ENCODE assay signal across 9 cellular contexts in the genomic region with DNA sequence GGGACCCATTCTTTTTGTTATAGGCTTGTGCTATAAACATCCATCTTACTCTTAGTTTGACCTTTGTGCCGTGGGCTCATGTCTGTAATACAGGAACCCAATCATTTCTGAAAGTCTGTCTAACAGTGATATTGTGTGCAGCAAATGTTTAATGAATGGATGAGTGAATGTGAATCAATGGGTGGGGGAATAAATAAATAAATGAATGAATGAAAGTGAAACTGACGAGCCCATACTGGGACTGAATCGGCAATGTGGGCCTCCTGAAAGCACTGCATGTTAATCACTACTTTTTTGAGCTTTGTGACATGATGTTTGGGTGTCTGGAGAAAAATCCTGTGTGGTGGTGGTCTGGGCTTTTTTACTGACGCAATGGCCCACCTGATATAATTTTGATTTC.
DNase-seq lines count a peak whose midpoint lies in the region; ATAC-seq, FAIRE-seq and TF ChIP-seq lines count a peak whose summit lies in the region.
"Had no signal": no experiment of that assay in that cellular context is flagged by ENCODE, and none has a peak within 500 bp of the region (broad histone marks: within the 10 kb centered on the region; RNA-seq: fewer than 3 reads in every experiment).

No MANE protein-coding gene starts in this region.

- H3K27me3 Mint-ChIP-seq in immature natural killer cell (ENCODE audit: low read depth in 3 of 3) = peaks cover 0 to 2% (median 0%) of the 10 kb centered on the region in 3 donors

- peak; percentile 34 for ATAC-seq in HG02588 (IDR thresholded peaks at IDR 0.05; ENCODE audit: unreplicated experiment)

- no peaks in the 10 kb centered on the region for H3K36me3 Mint-ChIP-seq in immature natural killer cell

- FAIRE-seq in frontal cortex (lab: Jason Lieb, UNC) = no peak

- H3K36me3 ChIP-seq in MG63 = no peaks in the 10 kb centered on the region

- H3K27me3 ChIP-seq in MG63 = no peaks in the 10 kb centered on the region

- in situ Hi-C loops in GM13977 (cut with MboI; ENCODE audit: low pct_unique_long_range_greater_than_20kb, low sequenced_read_pairs, unreplicated experiment) = loop anchor here (10.0 kb wide), 1 partner anchor 351 kb away; a partner anchor contains a TSS

- peaks cover 4 to 17% of the 10 kb centered on the region in 2 donors for H3K4me1 Mint-ChIP-seq in immature natural killer cell

- H3K9me3 Mint-ChIP-seq in immature natural killer cell = no peaks in the 10 kb centered on the region

- DNase-seq in GM13977 (ENCODE audit: low spot score) (peak; percentile 43), immature natural killer cell (no peak), MG63 (no peak), frontal cortex (ENCODE audit: low spot score in 2 of 2) (no peak), NCI-H1105 treated with DMSO at 0.1 percent for 48 hours (lab: John Stamatoyannopoulos, UW) (no peak), CD1c-positive myeloid dendritic cell (ENCODE audit: extremely low spot score) (no peak)
- DNase-seq in activated CD4-positive, alpha-beta T cell treated with anti-CD3 and anti-CD28 coated beads for 4 hours = peak; percentile 40 to 42
- DNase-seq: foreskin fibroblast had no signal

- H3K4me3 Mint-ChIP-seq in immature natural killer cell = peak overlapping the region in 1 of 5 donors; percentile 80

- TF ChIP-seq CTCF in GM13977 (IDR thresholded peaks at IDR 0.05; ENCODE audit: extremely low read depth, insufficient read depth, missing control alignments) = no peak

- no peaks in the 10 kb centered on the region for H3K9me3 ChIP-seq in MG63

- no peak overlapping the region for H3K4me3 ChIP-seq in MG63

- peak overlapping the region in 4 of 6 donors; percentile 0 to 71 (median 34) for H3K27ac Mint-ChIP-seq in immature natural killer cell

Comparison
In these comparisons a context has a peak if more than half of its experiments do, and no peak if none do; other contexts are left out.
1. DNase-seq: peak in GM13977 (single experiment) and activated CD4-positive, alpha-beta T cell treated with anti-CD3 and anti-CD28 coated beads for 4 hours (2 of 2); none in immature natural killer cell (0 of 3), MG63 (single experiment), frontal cortex (0 of 2), NCI-H1105 treated with DMSO at 0.1 percent for 48 hours (single experiment) and CD1c-positive myeloid dendritic cell (single experiment).